Comparison of ENCODE assay signal across 12 cellular contexts in the genomic region with DNA sequence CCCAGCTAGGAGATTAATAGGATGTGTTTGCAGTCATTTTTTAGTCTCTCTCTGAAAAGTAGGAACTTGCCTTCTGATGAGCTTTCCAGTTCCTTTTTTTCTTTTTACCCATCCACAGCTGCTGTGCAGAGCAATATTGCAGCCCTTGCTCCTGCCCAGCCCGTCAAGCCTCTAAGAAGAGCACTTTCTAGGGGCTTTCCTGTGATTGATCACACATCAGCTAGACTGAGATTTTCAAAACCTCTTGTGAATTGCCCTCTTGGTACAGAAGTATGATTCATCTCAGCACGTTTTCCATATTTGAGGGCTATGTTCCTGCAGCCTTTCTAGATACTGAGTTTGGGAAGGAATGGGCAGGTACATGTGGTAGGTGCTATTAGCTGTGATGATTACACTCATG.
DNase-seq lines count a peak whose midpoint lies in the region; ATAC-seq and TF ChIP-seq lines count a peak whose summit lies in the region.
"Had no signal": no experiment of that assay in that cellular context is flagged by ENCODE, and none has a peak within 500 bp of the region (broad histone marks: within the 10 kb centered on the region; RNA-seq: fewer than 3 reads in every experiment).

No MANE protein-coding gene starts in this region.

- intact Hi-C loops in thyroid gland (cut with DNase I): no loop called here

- DNase-seq in GM13977 (ENCODE audit: low spot score) (peak; percentile 43), SIG-M5 (lab: John Stamatoyannopoulos, UW) (peak; percentile 5), mesothelial cell of epicardium (ENCODE audit: low spot score in 2 of 2, unreplicated experiment in 2 of 2) (no peak), NCI-H146 (lab: John Stamatoyannopoulos, UW) (no peak), NCI-H2196 treated with DMSO at 0.1 percent for 48 hours (lab: John Stamatoyannopoulos, UW; ENCODE audit: unreplicated experiment) (no peak), thyroid gland (no peak)
- DNase-seq: CD4-positive, alpha-beta memory T cell; NCI-H1436 treated with DMSO at 0.1 percent for 48 hours; right lobe of liver; SW 1271 had no signal

- no peaks in the 10 kb centered on the region for H3K27me3 Mint-ChIP-seq in mesothelial cell of epicardium (ENCODE audit: low read depth)
- H3K27me3 Mint-ChIP-seq: CD4-positive, alpha-beta memory T cell had no signal

- no peak overlapping the region for H3K4me3 ChIP-seq in thyroid gland (replicated peaks in 1 of 3)
- H3K4me3 ChIP-seq: right lobe of liver had no signal

- no peak overlapping the region for H3K4me3 Mint-ChIP-seq in mesothelial cell of epicardium
- H3K4me3 Mint-ChIP-seq: CD4-positive, alpha-beta memory T cell had no signal

- no peaks in the 10 kb centered on the region for H3K36me3 ChIP-seq in thyroid gland
- H3K36me3 ChIP-seq: right lobe of liver had no signal

- H3K27me3 ChIP-seq in thyroid gland: no peaks in the 10 kb centered on the region
- H3K27me3 ChIP-seq: right lobe of liver had no signal

- H3K4me1 Mint-ChIP-seq in mesothelial cell of epicardium: peaks cover 39% of the 10 kb centered on the region

- no peak for TF ChIP-seq POLR2A in thyroid gland (IDR thresholded peaks at IDR 0.05)

- in situ Hi-C loops in GM13977 (cut with MboI; ENCODE audit: low pct_unique_long_range_greater_than_20kb, low sequenced_read_pairs, unreplicated experiment): no loop called here

- H3K27ac ChIP-seq in thyroid gland: no peak overlapping the region
- H3K27ac ChIP-seq: right lobe of liver had no signal

- H3K9me3 Mint-ChIP-seq in mesothelial cell of epicardium: no peaks in the 10 kb centered on the region
- H3K9me3 Mint-ChIP-seq: CD4-positive, alpha-beta memory T cell had no signal

- WGBS in thyroid gland, 2 donors: 90 to 95% methylated on average over 2 of the region's 2 CpGs

- no peak overlapping the region for H3K27ac Mint-ChIP-seq in mesothelial cell of epicardium

- no peaks in the 10 kb centered on the region for H3K9me3 ChIP-seq in thyroid gland
- H3K9me3 ChIP-seq: right lobe of liver had no signal

- ATAC-seq in GM21367 (IDR thresholded peaks at IDR 0.05; ENCODE audit: unreplicated experiment): peak; percentile 89
- peak; percentile 95 for ATAC-seq in HG03097 (IDR thresholded peaks at IDR 0.05; ENCODE audit: low FRiP score, unreplicated experiment)

- TF ChIP-seq CTCF in GM13977 (IDR thresholded peaks at IDR 0.05; ENCODE audit: extremely low read depth, insufficient read depth, missing control alignments) (no peak), mesothelial cell of epicardium (IDR thresholded peaks at IDR 0.05; ENCODE audit: unreplicated experiment) (no peak), thyroid gland (IDR thresholded peaks at IDR 0.05) (no peak)

- H3K36me3 Mint-ChIP-seq in mesothelial cell of epicardium: no peaks in the 10 kb centered on the region

- H3K4me1 ChIP-seq in thyroid gland: peaks cover 23 to 29% of the 10 kb centered on the region in 2 donors

Comparison
In these comparisons a context has a peak if more than half of its experiments do, and no peak if none do; other contexts are left out.
1. DNase-seq: peak in GM13977 (single experiment) and SIG-M5 (single experiment); none in mesothelial cell of epicardium (0 of 2), NCI-H146 (single experiment), NCI-H2196 treated with DMSO at 0.1 percent for 48 hours (single experiment) and thyroid gland (0 of 2).